ENCODE assay signal across 2 cellular contexts in the genomic region with DNA sequence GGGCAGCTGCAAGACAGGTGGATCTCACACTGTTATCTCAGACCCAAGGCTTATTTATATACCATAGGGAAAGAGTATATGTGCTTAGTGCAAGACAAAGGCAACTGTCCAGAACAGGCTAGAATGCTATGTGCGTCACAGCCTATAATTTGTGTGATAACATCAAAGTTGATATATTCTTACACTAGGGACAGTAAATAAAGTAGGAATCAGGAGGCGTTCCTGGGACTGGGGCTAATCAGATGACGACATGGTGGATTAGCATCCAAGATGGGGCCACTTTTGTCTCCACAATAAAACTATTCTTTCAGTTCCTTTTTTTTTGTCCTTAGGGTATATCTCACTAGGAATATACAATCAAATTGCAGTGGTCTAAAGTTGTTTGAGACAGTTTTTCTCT.
TF ChIP-seq lines count a peak whose summit lies in the region.

No MANE protein-coding gene starts in this region.

TF ChIP-seq in GM12891, 5 proteins besides CTCF, POLR2A, EP300 and RAD21:
- TF ChIP-seq SPI1 (IDR thresholded peaks at IDR 0.05; ENCODE audit: low read depth, low read length) (0 out of 2 replicates have a peak, but pooled peaks have one; percentile 24), POLR2AphosphoS5 (IDR thresholded peaks at IDR 0.05; ENCODE audit: low read depth, low read length) (no peak)

TF ChIP-seq in GM12878, 131 proteins besides CTCF, POLR2A, EP300 and RAD21:
- TF ChIP-seq, protein P1, sequence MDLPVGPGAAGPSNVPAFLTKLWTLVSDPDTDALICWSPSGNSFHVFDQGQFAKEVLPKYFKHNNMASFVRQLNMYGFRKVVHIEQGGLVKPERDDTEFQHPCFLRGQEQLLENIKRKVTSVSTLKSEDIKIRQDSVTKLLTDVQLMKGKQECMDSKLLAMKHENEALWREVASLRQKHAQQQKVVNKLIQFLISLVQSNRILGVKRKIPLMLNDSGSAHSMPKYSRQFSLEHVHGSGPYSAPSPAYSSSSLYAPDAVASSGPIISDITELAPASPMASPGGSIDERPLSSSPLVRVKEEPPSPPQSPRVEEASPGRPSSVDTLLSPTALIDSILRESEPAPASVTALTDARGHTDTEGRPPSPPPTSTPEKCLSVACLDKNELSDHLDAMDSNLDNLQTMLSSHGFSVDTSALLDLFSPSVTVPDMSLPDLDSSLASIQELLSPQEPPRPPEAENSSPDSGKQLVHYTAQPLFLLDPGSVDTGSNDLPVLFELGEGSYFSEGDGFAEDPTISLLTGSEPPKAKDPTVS (IDR thresholded peaks at IDR 0.05; ENCODE audit: low read depth, low read length): no peak
- TF ChIP-seq CHD1 (IDR thresholded peaks at IDR 0.05; ENCODE audit: low read depth, low read length) (no peak), SPI1 (IDR thresholded peaks at IDR 0.05; ENCODE audit: borderline replicate concordance, insufficient read depth, low read depth, low read length) (peak; percentile 50)
TF ChIP-seq in GM12878: peak in this region for 1.
